Comparison of ENCODE assay signal across 8 cellular contexts in the genomic region with DNA sequence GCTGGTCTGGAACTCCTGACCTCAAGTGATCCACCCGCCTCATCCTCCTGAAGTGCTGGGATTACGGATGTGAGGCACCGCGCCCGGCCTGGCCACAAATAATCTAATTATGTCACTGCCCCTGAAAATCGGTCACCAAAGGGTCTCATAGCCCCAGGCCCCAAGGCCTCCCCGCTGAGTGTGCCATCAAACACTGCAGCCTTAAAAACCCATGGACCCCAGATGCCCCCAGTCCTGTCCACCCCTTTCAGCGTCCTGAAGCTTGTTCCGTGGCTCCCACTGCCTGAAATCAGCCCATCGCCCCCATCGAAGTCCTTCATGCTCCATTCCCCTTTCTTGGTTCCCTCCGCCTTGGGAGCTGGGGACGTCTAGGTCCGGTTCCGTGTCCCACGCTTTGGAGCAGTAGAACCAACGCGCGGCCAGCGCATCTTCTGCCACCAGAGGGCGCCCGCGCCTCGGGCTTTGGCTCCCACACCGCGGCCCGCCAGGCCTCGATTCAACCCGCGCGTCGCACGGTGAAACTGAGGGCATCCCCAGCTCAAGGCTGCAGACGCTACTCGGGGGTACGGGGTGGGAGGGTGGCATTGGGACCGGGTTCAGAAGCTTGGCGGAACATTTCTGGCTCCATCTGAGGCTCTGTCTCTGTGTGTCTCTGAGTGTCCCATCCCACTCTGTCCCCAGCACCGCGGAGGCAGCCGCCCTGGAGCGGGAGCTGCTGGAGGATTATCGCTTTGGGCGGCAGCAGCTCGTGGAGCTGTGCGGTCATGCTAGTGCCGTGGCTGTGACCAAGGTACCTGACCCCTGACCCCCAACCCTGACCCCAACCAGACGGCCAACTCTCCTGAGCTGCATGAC. TPM values are rescaled to one million over a fixed set of nuclear protein-coding genes. Genes with fewer than 3 reads are reported as not detected.
DNase-seq lines count a peak whose midpoint lies in the region; ATAC-seq, FAIRE-seq and TF ChIP-seq lines count a peak whose summit lies in the region.

No MANE protein-coding gene starts in this region.

- H3K4me3 ChIP-seq in BLaER1: no peak overlapping the region
- H3K4me3 ChIP-seq in endothelial cell of umbilical vein (replicated peaks in 1 of 3; ENCODE audit: insufficient read depth in 1 of 3, low read depth in 1 of 3, low read length in 3 of 3): no peak overlapping the region

- H3K27ac ChIP-seq in BLaER1: 0 out of 2 replicates have a peak overlapping the region, but pooled peaks have one; percentile 22
- H3K27ac ChIP-seq in H9 (ENCODE audit: insufficient read length, low read depth, low read length): no peak overlapping the region
- H3K27ac ChIP-seq in endothelial cell of umbilical vein (ENCODE audit: insufficient read depth, low read depth, low read length): no peak overlapping the region

- H3K27me3 ChIP-seq in BLaER1 (peaks cover 5% of the 10 kb centered on the region), H9 (ENCODE audit: insufficient read depth, low read length) (no peaks in the 10 kb centered on the region), endothelial cell of umbilical vein (ENCODE audit: control insufficient read depth in 2 of 2, insufficient read depth in 2 of 2, low read length in 2 of 2) (no peaks in the 10 kb centered on the region)

- H4K8ac ChIP-seq in H9 (replicated peaks; ENCODE audit: insufficient read length, low read depth, low read length): no peak overlapping the region

- no peak overlapping the region for H3K4ac ChIP-seq in H9 (ENCODE audit: low read depth, low read length)

- peaks cover 11 to 41% (median 28%) of the 10 kb centered on the region in 3 experiments; a peak in 6 of 7 replicates for H3K36me3 Mint-ChIP-seq in H9 (ENCODE audit: insufficient read depth in 1 of 3, low read depth in 3 of 3)

- H3K23me2 ChIP-seq in H9 (ENCODE audit: insufficient read length, low read depth, low read length, poor library complexity, severe bottlenecking): no peaks in the 10 kb centered on the region

- H3K4me2 ChIP-seq in BLaER1 (peak overlapping the region; percentile 68), H9 (ENCODE audit: insufficient read depth, insufficient read length, low read length) (no peak overlapping the region), endothelial cell of umbilical vein (ENCODE audit: insufficient read depth, low read length) (no peak overlapping the region)

- TF ChIP-seq POLR2A in endothelial cell of umbilical vein (IDR thresholded peaks at IDR 0.05; ENCODE audit: low read depth, low read length): no peak

- no peaks in the 10 kb centered on the region for H3K9me1 ChIP-seq in endothelial cell of umbilical vein (replicated peaks; ENCODE audit: control insufficient read depth, extremely low read depth, insufficient read depth, low read length)

- peak; percentile 98 for TF ChIP-seq CTCF in H9 (conservative IDR thresholded peaks at IDR 0.05)
- TF ChIP-seq CTCF in endothelial cell of umbilical vein (IDR thresholded peaks at IDR 0.05; ENCODE audit: extremely low read depth in 1 of 2, insufficient read depth in 1 of 2, low read depth in 1 of 2, low read length in 2 of 2): peak; percentile 96 to 99

- peak; percentile 76 for FAIRE-seq in endothelial cell of umbilical vein (lab: Jason Lieb, UNC)

- H3K79me2 ChIP-seq in H9 (ENCODE audit: insufficient read depth, low read length) (no peaks in the 10 kb centered on the region), endothelial cell of umbilical vein (ENCODE audit: control insufficient read depth, insufficient read depth, low read length) (no peaks in the 10 kb centered on the region)

- no peaks in the 10 kb centered on the region for H3K79me1 ChIP-seq in H9 (ENCODE audit: insufficient read depth, low read depth, low read length, poor library complexity, severe bottlenecking)

- H3K27me3 Mint-ChIP-seq in H9 (ENCODE audit: low read depth): peaks cover 11% of the 10 kb centered on the region

- no peak overlapping the region for H2BK20ac ChIP-seq in H9 (ENCODE audit: low read depth, low read length, poor library complexity, severe bottlenecking)

- no peak overlapping the region for H4K91ac ChIP-seq in H9 (ENCODE audit: insufficient read length, low read depth, low read length)

- H3K18ac ChIP-seq in H9 (ENCODE audit: insufficient read length, low read depth, low read length): no peak overlapping the region

- H3K36me3 ChIP-seq in BLaER1: peaks cover 48% of the 10 kb centered on the region
- no peaks in the 10 kb centered on the region for H3K36me3 ChIP-seq in endothelial cell of umbilical vein (ENCODE audit: control insufficient read depth in 2 of 2, extremely low read depth in 1 of 2, insufficient read depth in 2 of 2, low read length in 2 of 2)

- CTCF ChIA-PET in endothelial cell of umbilical vein (lab: Charles Lee): interaction anchor here (0.8 to 5.6 kb wide), 20 partner anchors 9 to 520 kb away, joined by 3 to 45 read pairs (median 4); a partner anchor contains a TSS

- BruUV-seq in endothelial cell of umbilical vein (replicated peaks; lab: Mats Ljungman, UMichigan): TSS peak; percentile 13

- peak; percentile 84 for DNase-seq in H9
- peak; percentile 51 for DNase-seq in NCI-H774 (lab: John Stamatoyannopoulos, UW)
- peak; percentile 53 for DNase-seq in activated CD8-positive, alpha-beta memory T cell treated with anti-CD3 and anti-CD28 coated beads, Interleukin-2, amount 50 U/mL, for 1 hour (ENCODE audit: extremely low read depth)
- peak; percentile 44 for DNase-seq in endothelial cell of umbilical vein (ENCODE audit: low read depth, low spot score)
- DNase-seq in myocyte (ENCODE audit: low read depth): peak; percentile 70
- peak; percentile 68 to 80 for DNase-seq in stimulated activated CD8-positive, alpha-beta memory T cell treated with anti-CD3 and anti-CD28 coated beads, Interleukin-4, amount 100 ng/mL, for 4 hours (ENCODE audit: low read depth in 2 of 2, low spot score in 1 of 2)

- H4K5ac ChIP-seq in H9 (ENCODE audit: insufficient read length, low read depth, low read length): no peak overlapping the region

- H2BK5ac ChIP-seq in H9 (ENCODE audit: insufficient read length, low read length): no peak overlapping the region

- no peak overlapping the region for H3T11ph ChIP-seq in H9 (ENCODE audit: low read length)

- no peak overlapping the region for H2BK12ac ChIP-seq in H9 (ENCODE audit: insufficient read length, low read depth, low read length)

- no peak overlapping the region for H2AK5ac ChIP-seq in H9 (ENCODE audit: insufficient read length, low read length)

- WGBS in H9 (ENCODE audit: extremely low coverage, insufficient read length, low lambda C conversion rate): no CpG with 5 or more reads among the region's 48 CpGs

- no peak overlapping the region; a peak in 1 of 5 replicates for H3K4me3 Mint-ChIP-seq in H9

- dilution Hi-C loops in endothelial cell of umbilical vein (cut with MboI; ENCODE audit: extremely low pct_ligation_motif_present, low sequenced_read_pairs): no loop called here

- intact Hi-C loops in endothelial cell of umbilical vein (cut with micrococcal nuclease): loop anchor here (1.0 kb wide), 2 partner anchors 22 to 112 kb away; no protein-coding TSS in a partner anchor

- H4K20me1 ChIP-seq in BLaER1: no peaks in the 10 kb centered on the region
- peaks cover 3% of the 10 kb centered on the region for H4K20me1 ChIP-seq in H9 (ENCODE audit: control insufficient read depth, insufficient read depth, insufficient read length)
- no peaks in the 10 kb centered on the region for H4K20me1 ChIP-seq in endothelial cell of umbilical vein (replicated peaks; ENCODE audit: control insufficient read depth, extremely low read depth, insufficient read depth, low read length)

- H2AFZ ChIP-seq in H9 (ENCODE audit: low read length): no peak overlapping the region
- H2AFZ ChIP-seq in endothelial cell of umbilical vein (ENCODE audit: low read depth, low read length): no peak overlapping the region

- no peak overlapping the region for H2BK120ac ChIP-seq in H9 (ENCODE audit: low read depth, low read length, poor library complexity, severe bottlenecking)

- H3K4me1 ChIP-seq in BLaER1 (peaks cover 54% of the 10 kb centered on the region), H9 (ENCODE audit: insufficient read depth, low read length) (no peaks in the 10 kb centered on the region), endothelial cell of umbilical vein (ENCODE audit: control insufficient read depth, extremely low read depth, insufficient read depth, low read length) (no peaks in the 10 kb centered on the region)

- H3K4me1 Mint-ChIP-seq in H9: peaks cover 10 to 17% of the 10 kb centered on the region in 2 experiments

- no peak for ATAC-seq in GM19452 (IDR thresholded peaks at IDR 0.05; ENCODE audit: unreplicated experiment)

- 0 out of 2 replicates have a peak overlapping the region, but pooled peaks have one; percentile 38 for H3K9ac ChIP-seq in BLaER1
- H3K9ac ChIP-seq in H9 (ENCODE audit: extremely low read depth, insufficient read length, low read length): no peak overlapping the region
- H3K9ac ChIP-seq in endothelial cell of umbilical vein (replicated peaks; ENCODE audit: extremely low read depth, insufficient read depth, low read length): no peak overlapping the region

- H3K23ac ChIP-seq in H9 (ENCODE audit: insufficient read length, low read depth, low read length): no peak overlapping the region

- H2BK15ac ChIP-seq in H9 (ENCODE audit: low read depth, low read length): no peak overlapping the region

- H3K56ac ChIP-seq in H9 (ENCODE audit: insufficient read length, low read depth, low read length): no peak overlapping the region

- H3K9me3 ChIP-seq in BLaER1: no peaks in the 10 kb centered on the region
- no peaks in the 10 kb centered on the region for H3K9me3 ChIP-seq in H9 (ENCODE audit: control insufficient read depth, low read depth, low read length)
- H3K9me3 ChIP-seq in endothelial cell of umbilical vein (replicated peaks; ENCODE audit: control insufficient read depth, insufficient read depth, low read length): no peaks in the 10 kb centered on the region

- H3K27ac Mint-ChIP-seq in H9: peak overlapping the region in 1 of 3 experiments; percentile 34; a peak in 1 of 7 replicates

- no peaks in the 10 kb centered on the region; a peak in 1 of 5 replicates for H3K9me3 Mint-ChIP-seq in H9

- POLR2A ChIA-PET in endothelial cell of umbilical vein (lab: Charles Lee): no interaction called here

- H3K14ac ChIP-seq in H9 (ENCODE audit: insufficient read depth, low read length): no peak overlapping the region; the same call in 1 of the 2 replicates

RNA-seq across cellular contexts. Expression of a gene that starts 3.5 kb away (rescaled TPM):
- 15.7 and 16.6 TPM in 2 replicates for total RNA-seq in H9 (2021)
- total RNA-seq in endothelial cell of umbilical vein: 2.1 and 2.4 TPM in 2 replicates
- polyA plus RNA-seq in endothelial cell of umbilical vein: 1.9 and 2.7 TPM in 2 replicates
- 0.19 and 0.35 TPM in 2 replicates for polyA plus RNA-seq in endothelial cell of umbilical vein (2011; cell fraction: cytosol; rRNA removed)
- polyA plus RNA-seq in endothelial cell of umbilical vein (2011; cell fraction: nucleus; rRNA removed): 10.0 and 13.3 TPM in 2 replicates
- polyA plus RNA-seq in endothelial cell of umbilical vein (2012): 0.83 and 1.2 TPM in 2 replicates
- 1.2 and 1.3 TPM in 2 replicates for polyA minus RNA-seq in endothelial cell of umbilical vein
- polyA minus RNA-seq in endothelial cell of umbilical vein (2011; cell fraction: cytosol; rRNA and poly(A)+ RNA removed): 1.6 TPM
- 2.9 and 3.8 TPM in 2 replicates for polyA minus RNA-seq in endothelial cell of umbilical vein (2011; cell fraction: nucleus; rRNA and poly(A)+ RNA removed)
- 1.6 and 4.5 TPM in 2 replicates for total RNA-seq in myocyte
- 3.3 TPM for polyA plus RNA-seq in myocyte (2012)

RNA-seq across cellular contexts. Expression of a gene that starts 5.9 kb away (rescaled TPM):
- total RNA-seq in H9 (2021) (5.9 and 6.4 TPM in 2 replicates), endothelial cell of umbilical vein (not detected in 2 replicates), myocyte (0.26 and 0.62 TPM in 2 replicates)
- polyA plus RNA-seq in endothelial cell of umbilical vein: 0.01 and 0.03 TPM in 2 replicates
- polyA plus RNA-seq in endothelial cell of umbilical vein (2011; cell fraction: cytosol; rRNA removed): 0.03 TPM in 1 of 2 replicates, not detected in the other
- 0.04 and 0.14 TPM in 2 replicates for polyA plus RNA-seq in endothelial cell of umbilical vein (2011; cell fraction: nucleus; rRNA removed)
- not detected in 2 replicates for polyA plus RNA-seq in endothelial cell of umbilical vein (2012)
- not detected in 2 replicates for polyA minus RNA-seq in endothelial cell of umbilical vein
- polyA minus RNA-seq in endothelial cell of umbilical vein (2011; cell fraction: cytosol; rRNA and poly(A)+ RNA removed): 0.51 TPM
- 0.14 TPM in 1 of 2 replicates, not detected in the other for polyA minus RNA-seq in endothelial cell of umbilical vein (2011; cell fraction: nucleus; rRNA and poly(A)+ RNA removed)
- polyA plus RNA-seq in myocyte (2012): 1.4 TPM

RNA-seq across cellular contexts. Expression of a gene that starts 16.2 kb away (rescaled TPM):
- total RNA-seq in H9 (2021) (489 and 509 TPM in 2 replicates), endothelial cell of umbilical vein (246 and 252 TPM in 2 replicates), myocyte (18.0 and 46.5 TPM in 2 replicates)
- 799 and 837 TPM in 2 replicates for polyA plus RNA-seq in endothelial cell of umbilical vein
- polyA plus RNA-seq in endothelial cell of umbilical vein (2011; cell fraction: cytosol; rRNA removed): 504 and 596 TPM in 2 replicates
- polyA plus RNA-seq in endothelial cell of umbilical vein (2011; cell fraction: nucleus; rRNA removed): 151 and 220 TPM in 2 replicates
- 252 and 475 TPM in 2 replicates for polyA plus RNA-seq in endothelial cell of umbilical vein (2012)
- polyA minus RNA-seq in endothelial cell of umbilical vein: 101 and 104 TPM in 2 replicates
- polyA minus RNA-seq in endothelial cell of umbilical vein (2011; cell fraction: cytosol; rRNA and poly(A)+ RNA removed): 86.4 TPM
- 23.7 and 36.8 TPM in 2 replicates for polyA minus RNA-seq in endothelial cell of umbilical vein (2011; cell fraction: nucleus; rRNA and poly(A)+ RNA removed)
- 588 TPM for polyA plus RNA-seq in myocyte (2012)

RNA-seq across cellular contexts. Expression of a gene that starts 16.8 kb away (rescaled TPM):
- total RNA-seq in H9 (2021) (2.6 and 2.8 TPM in 2 replicates), endothelial cell of umbilical vein (0.35 and 0.82 TPM in 2 replicates), myocyte (0.91 and 1.4 TPM in 2 replicates)
- 0.76 and 1.7 TPM in 2 replicates for polyA plus RNA-seq in endothelial cell of umbilical vein
- polyA plus RNA-seq in endothelial cell of umbilical vein (2011; cell fraction: cytosol; rRNA removed): 0.26 and 0.38 TPM in 2 replicates
- polyA plus RNA-seq in endothelial cell of umbilical vein (2011; cell fraction: nucleus; rRNA removed): 0.56 and 0.63 TPM in 2 replicates
- 0.15 and 0.50 TPM in 2 replicates for polyA plus RNA-seq in endothelial cell of umbilical vein (2012)
- 0.36 and 0.42 TPM in 2 replicates for polyA minus RNA-seq in endothelial cell of umbilical vein
- polyA minus RNA-seq in endothelial cell of umbilical vein (2011; cell fraction: cytosol; rRNA and poly(A)+ RNA removed): 2.8 TPM
- 1.0 and 1.1 TPM in 2 replicates for polyA minus RNA-seq in endothelial cell of umbilical vein (2011; cell fraction: nucleus; rRNA and poly(A)+ RNA removed)
- 2.8 TPM for polyA plus RNA-seq in myocyte (2012)
